1 cellular context compared by ENCODE assay signal in the genomic region with DNA sequence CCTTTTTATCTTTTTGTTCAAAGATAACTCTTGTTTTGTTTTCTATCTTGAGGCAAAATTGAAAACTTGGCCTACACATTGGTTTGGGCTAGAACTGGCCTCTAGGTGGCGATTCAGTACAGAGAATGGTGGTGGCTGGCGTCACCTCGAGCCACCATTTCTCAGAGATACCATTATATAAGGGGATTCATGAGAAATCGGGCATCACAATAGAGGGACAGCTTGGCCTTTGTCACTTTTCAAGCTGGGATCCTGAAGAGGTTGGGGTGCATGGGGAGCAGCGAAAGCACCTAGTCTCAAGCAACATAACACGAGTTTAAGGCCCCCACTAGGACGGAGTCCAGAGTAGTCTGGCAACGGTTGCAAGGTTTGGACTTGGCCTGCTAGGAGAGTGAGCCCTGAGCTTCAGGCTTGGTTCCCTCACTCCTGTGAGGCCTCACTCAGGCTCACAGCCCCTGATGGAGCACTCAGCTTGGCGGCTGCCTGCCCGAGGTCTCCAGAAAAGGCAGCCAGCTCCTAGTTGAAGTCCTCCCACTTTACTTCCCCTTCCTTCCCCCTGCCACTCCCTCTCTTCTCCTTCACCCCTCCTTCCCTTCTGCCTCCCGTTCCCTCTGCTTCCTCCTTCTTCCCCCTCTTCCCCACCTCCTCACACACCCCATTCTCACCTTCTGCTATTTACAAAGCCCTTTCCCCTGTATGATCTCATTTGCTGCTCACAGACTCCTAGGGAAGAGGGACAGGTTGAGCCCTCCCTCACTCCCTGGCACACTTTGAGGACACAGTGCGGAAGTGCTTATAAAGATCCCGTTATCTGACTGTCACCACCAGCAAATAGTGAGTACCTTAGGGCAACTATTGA.
TF ChIP-seq lines count a peak whose summit lies in the region.

No MANE protein-coding gene starts in this region.

TF ChIP-seq in K562, 482 proteins besides CTCF, POLR2A, EP300 and RAD21 (continued from another document and continues in another):
- TF ChIP-seq MAZ (CRISPR knock-in tag; conservative IDR thresholded peaks at IDR 0.05 in 1 of 2, IDR thresholded peaks at IDR 0.05 in 1 of 2) = 0 out of 4 replicates have a peak, but pooled peaks of 1 of the 2 experiments have one; percentile 35
- no peak for TF ChIP-seq ZNF184 (CRISPR knock-in tag; IDR thresholded peaks at IDR 0.05)
- no peak for TF ChIP-seq ILK (tag; IDR thresholded peaks at IDR 0.05; ENCODE audit: borderline replicate concordance, low read depth)
- TF ChIP-seq NCOA1 (IDR thresholded peaks at IDR 0.05; ENCODE audit: low read depth) = peak; percentile 36; the same call in 1 of the 2 replicates
- no peak for TF ChIP-seq POLR2B (IDR thresholded peaks at IDR 0.05; ENCODE audit: low read depth, partially characterized antibody)
- TF ChIP-seq NELFE (IDR thresholded peaks at IDR 0.05; ENCODE audit: insufficient read depth, insufficient read length) = no peak
- no peak for TF ChIP-seq ZNF717 (CRISPR knock-in tag; IDR thresholded peaks at IDR 0.05)
- TF ChIP-seq, protein P1, sequence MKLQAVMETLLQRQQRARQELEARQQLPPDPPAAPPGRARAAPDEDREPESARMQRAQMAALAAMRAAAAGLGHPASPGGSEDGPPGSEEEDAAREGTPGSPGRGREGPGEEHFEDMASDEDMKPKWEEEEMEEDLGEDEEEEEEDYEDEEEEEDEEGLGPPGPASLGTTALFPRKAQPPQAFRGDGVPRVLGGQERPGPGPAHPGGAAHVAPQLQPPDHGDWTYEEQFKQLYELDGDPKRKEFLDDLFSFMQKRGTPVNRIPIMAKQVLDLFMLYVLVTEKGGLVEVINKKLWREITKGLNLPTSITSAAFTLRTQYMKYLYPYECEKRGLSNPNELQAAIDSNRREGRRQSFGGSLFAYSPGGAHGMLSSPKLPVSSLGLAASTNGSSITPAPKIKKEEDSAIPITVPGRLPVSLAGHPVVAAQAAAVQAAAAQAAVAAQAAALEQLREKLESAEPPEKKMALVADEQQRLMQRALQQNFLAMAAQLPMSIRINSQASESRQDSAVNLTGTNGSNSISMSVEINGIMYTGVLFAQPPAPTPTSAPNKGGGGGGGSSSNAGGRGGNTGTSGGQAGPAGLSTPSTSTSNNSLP (IDR thresholded peaks at IDR 0.05; ENCODE audit: borderline replicate concordance, low read depth, low read length) = 0 out of 2 replicates have a peak, but pooled peaks have one; percentile 59
- TF ChIP-seq, protein P2, sequence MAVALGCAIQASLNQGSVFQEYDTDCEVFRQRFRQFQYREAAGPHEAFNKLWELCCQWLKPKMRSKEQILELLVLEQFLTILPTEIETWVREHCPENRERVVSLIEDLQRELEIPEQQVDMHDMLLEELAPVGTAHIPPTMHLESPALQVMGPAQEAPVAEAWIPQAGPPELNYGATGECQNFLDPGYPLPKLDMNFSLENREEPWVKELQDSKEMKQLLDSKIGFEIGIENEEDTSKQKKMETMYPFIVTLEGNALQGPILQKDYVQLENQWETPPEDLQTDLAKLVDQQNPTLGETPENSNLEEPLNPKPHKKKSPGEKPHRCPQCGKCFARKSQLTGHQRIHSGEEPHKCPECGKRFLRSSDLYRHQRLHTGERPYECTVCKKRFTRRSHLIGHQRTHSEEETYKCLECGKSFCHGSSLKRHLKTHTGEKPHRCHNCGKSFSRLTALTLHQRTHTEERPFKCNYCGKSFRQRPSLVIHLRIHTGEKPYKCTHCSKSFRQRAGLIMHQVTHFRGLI (CRISPR knock-in tag; IDR thresholded peaks at IDR 0.05) = no peak
- TF ChIP-seq C11orf30 (IDR thresholded peaks at IDR 0.05; ENCODE audit: low read depth) = no peak
- no peak for TF ChIP-seq ETV1 (tag; conservative IDR thresholded peaks at IDR 0.05; ENCODE audit: low read depth)
- TF ChIP-seq, protein P3, sequence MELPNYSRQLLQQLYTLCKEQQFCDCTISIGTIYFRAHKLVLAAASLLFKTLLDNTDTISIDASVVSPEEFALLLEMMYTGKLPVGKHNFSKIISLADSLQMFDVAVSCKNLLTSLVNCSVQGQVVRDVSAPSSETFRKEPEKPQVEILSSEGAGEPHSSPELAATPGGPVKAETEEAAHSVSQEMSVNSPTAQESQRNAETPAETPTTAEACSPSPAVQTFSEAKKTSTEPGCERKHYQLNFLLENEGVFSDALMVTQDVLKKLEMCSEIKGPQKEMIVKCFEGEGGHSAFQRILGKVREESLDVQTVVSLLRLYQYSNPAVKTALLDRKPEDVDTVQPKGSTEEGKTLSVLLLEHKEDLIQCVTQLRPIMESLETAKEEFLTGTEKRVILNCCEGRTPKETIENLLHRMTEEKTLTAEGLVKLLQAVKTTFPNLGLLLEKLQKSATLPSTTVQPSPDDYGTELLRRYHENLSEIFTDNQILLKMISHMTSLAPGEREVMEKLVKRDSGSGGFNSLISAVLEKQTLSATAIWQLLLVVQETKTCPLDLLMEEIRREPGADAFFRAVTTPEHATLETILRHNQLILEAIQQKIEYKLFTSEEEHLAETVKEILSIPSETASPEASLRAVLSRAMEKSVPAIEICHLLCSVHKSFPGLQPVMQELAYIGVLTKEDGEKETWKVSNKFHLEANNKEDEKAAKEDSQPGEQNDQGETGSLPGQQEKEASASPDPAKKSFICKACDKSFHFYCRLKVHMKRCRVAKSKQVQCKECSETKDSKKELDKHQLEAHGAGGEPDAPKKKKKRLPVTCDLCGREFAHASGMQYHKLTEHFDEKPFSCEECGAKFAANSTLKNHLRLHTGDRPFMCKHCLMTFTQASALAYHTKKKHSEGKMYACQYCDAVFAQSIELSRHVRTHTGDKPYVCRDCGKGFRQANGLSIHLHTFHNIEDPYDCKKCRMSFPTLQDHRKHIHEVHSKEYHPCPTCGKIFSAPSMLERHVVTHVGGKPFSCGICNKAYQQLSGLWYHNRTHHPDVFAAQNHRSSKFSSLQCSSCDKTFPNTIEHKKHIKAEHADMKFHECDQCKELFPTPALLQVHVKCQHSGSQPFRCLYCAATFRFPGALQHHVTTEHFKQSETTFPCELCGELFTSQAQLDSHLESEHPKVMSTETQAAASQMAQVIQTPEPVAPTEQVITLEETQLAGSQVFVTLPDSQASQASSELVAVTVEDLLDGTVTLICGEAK (IDR thresholded peaks at IDR 0.05) = peak; percentile 70
- TF ChIP-seq, protein P3 (CRISPR knock-in tag; IDR thresholded peaks at IDR 0.05) = no peak
- TF ChIP-seq ZBTB8A (IDR thresholded peaks at IDR 0.05; ENCODE audit: partially characterized antibody) = no peak
- TF ChIP-seq, protein P4, sequence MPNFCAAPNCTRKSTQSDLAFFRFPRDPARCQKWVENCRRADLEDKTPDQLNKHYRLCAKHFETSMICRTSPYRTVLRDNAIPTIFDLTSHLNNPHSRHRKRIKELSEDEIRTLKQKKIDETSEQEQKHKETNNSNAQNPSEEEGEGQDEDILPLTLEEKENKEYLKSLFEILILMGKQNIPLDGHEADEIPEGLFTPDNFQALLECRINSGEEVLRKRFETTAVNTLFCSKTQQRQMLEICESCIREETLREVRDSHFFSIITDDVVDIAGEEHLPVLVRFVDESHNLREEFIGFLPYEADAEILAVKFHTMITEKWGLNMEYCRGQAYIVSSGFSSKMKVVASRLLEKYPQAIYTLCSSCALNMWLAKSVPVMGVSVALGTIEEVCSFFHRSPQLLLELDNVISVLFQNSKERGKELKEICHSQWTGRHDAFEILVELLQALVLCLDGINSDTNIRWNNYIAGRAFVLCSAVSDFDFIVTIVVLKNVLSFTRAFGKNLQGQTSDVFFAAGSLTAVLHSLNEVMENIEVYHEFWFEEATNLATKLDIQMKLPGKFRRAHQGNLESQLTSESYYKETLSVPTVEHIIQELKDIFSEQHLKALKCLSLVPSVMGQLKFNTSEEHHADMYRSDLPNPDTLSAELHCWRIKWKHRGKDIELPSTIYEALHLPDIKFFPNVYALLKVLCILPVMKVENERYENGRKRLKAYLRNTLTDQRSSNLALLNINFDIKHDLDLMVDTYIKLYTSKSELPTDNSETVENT (CRISPR knock-in tag; IDR thresholded peaks at IDR 0.05) = peak; percentile 42; the same call in 1 of the 2 replicates
- TF ChIP-seq HMGN3 (IDR thresholded peaks at IDR 0.05; ENCODE audit: borderline replicate concordance, extremely low read depth, insufficient read length, low read depth, low read length) = no peak
- no peak for TF ChIP-seq TSC22D4 (tag; IDR thresholded peaks at IDR 0.05)
- no peak for TF ChIP-seq ZNF507 (tag; conservative IDR thresholded peaks at IDR 0.05)
- no peak for TF ChIP-seq ZNF133 (CRISPR knock-in tag; IDR thresholded peaks at IDR 0.05)
- TF ChIP-seq PCBP1 (IDR thresholded peaks at IDR 0.05; ENCODE audit: low read depth, low read length, poor library complexity, severe bottlenecking) = no peak
- no peak for TF ChIP-seq NR1H2 (CRISPR knock-in tag; IDR thresholded peaks at IDR 0.05)
- TF ChIP-seq, protein P5, sequence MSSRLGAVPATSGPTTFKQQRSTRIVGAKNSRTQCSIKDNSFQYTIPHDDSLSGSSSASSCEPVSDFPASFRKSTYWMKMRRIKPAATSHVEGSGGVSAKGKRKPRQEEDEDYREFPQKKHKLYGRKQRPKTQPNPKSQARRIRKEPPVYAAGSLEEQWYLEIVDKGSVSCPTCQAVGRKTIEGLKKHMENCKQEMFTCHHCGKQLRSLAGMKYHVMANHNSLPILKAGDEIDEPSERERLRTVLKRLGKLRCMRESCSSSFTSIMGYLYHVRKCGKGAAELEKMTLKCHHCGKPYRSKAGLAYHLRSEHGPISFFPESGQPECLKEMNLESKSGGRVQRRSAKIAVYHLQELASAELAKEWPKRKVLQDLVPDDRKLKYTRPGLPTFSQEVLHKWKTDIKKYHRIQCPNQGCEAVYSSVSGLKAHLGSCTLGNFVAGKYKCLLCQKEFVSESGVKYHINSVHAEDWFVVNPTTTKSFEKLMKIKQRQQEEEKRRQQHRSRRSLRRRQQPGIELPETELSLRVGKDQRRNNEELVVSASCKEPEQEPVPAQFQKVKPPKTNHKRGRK (tag; IDR thresholded peaks at IDR 0.05) = peak; percentile 85
- TF ChIP-seq ZNF354B (CRISPR knock-in tag; IDR thresholded peaks at IDR 0.05) = no peak
- TF ChIP-seq HDAC2 (IDR thresholded peaks at IDR 0.05) = no peak
- no peak for TF ChIP-seq SRSF3 (IDR thresholded peaks at IDR 0.05; ENCODE audit: insufficient read depth, low read length)
- no peak for TF ChIP-seq ZNF830 (CRISPR knock-in tag; IDR thresholded peaks at IDR 0.05)
- no peak for TF ChIP-seq HNRNPH1 (optimal IDR thresholded peaks at IDR 0.05; ENCODE audit: low read depth, low read length)
- peak; percentile 64; the same call in 1 of the 2 replicates for TF ChIP-seq ZNF584 (CRISPR knock-in tag; IDR thresholded peaks at IDR 0.05; ENCODE audit: low read depth)
- TF ChIP-seq SUPT5H (IDR thresholded peaks at IDR 0.05) = peak; percentile 54; the same call in 1 of the 2 replicates
- TF ChIP-seq, protein P6, sequence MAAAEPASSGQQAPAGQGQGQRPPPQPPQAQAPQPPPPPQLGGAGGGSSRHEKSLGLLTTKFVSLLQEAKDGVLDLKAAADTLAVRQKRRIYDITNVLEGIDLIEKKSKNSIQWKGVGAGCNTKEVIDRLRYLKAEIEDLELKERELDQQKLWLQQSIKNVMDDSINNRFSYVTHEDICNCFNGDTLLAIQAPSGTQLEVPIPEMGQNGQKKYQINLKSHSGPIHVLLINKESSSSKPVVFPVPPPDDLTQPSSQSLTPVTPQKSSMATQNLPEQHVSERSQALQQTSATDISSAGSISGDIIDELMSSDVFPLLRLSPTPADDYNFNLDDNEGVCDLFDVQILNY (CRISPR knock-in tag; IDR thresholded peaks at IDR 0.05) = no peak
- no peak for TF ChIP-seq ETS2 (tag; IDR thresholded peaks at IDR 0.05; ENCODE audit: borderline replicate concordance, poor library complexity, severe bottlenecking)
- TF ChIP-seq, protein P7, sequence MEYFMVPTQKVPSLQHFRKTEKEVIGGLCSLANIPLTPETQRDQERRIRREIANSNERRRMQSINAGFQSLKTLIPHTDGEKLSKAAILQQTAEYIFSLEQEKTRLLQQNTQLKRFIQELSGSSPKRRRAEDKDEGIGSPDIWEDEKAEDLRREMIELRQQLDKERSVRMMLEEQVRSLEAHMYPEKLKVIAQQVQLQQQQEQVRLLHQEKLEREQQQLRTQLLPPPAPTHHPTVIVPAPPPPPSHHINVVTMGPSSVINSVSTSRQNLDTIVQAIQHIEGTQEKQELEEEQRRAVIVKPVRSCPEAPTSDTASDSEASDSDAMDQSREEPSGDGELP (CRISPR knock-in tag; IDR thresholded peaks at IDR 0.05; ENCODE audit: borderline replicate concordance) = 0 out of 2 replicates have a peak, but pooled peaks have one; percentile 46
- no peak for TF ChIP-seq KDM1A (IDR thresholded peaks at IDR 0.05)
- TF ChIP-seq ESRRA (IDR thresholded peaks at IDR 0.05; ENCODE audit: borderline replicate concordance, low read depth) = peak; percentile 15; the same call in 1 of the 2 replicates
- TF ChIP-seq, protein P8, sequence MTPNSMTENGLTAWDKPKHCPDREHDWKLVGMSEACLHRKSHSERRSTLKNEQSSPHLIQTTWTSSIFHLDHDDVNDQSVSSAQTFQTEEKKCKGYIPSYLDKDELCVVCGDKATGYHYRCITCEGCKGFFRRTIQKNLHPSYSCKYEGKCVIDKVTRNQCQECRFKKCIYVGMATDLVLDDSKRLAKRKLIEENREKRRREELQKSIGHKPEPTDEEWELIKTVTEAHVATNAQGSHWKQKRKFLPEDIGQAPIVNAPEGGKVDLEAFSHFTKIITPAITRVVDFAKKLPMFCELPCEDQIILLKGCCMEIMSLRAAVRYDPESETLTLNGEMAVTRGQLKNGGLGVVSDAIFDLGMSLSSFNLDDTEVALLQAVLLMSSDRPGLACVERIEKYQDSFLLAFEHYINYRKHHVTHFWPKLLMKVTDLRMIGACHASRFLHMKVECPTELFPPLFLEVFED (CRISPR knock-in tag; conservative IDR thresholded peaks at IDR 0.05) = peak; percentile 98
- TF ChIP-seq ZNF561 (CRISPR knock-in tag; conservative IDR thresholded peaks at IDR 0.05) = no peak
- TF ChIP-seq RBBP5 (IDR thresholded peaks at IDR 0.05; ENCODE audit: borderline replicate concordance, insufficient read depth, low read length, poor library complexity, severe bottlenecking) = no peak
- no peak for TF ChIP-seq NR3C1 (CRISPR knock-in tag; IDR thresholded peaks at IDR 0.05)
- TF ChIP-seq SP1 (CRISPR knock-in tag; IDR thresholded peaks at IDR 0.05) = no peak
